17 cellular contexts compared by ENCODE assay signal in genomic region chrX:13165747-13166146, GRCh38.
DNase-seq lines count a peak whose midpoint lies in the region; ATAC-seq, FAIRE-seq and TF ChIP-seq lines count a peak whose summit lies in the region.
"Had no signal": no experiment of that assay in that cellular context is flagged by ENCODE, and none has a peak within 500 bp of the region (broad histone marks: within the 10 kb centered on the region; RNA-seq: fewer than 3 reads in every experiment).

No MANE protein-coding gene starts in this region.

- peak overlapping the region; percentile 9 for H3K9ac ChIP-seq in endothelial cell of umbilical vein (replicated peaks; ENCODE audit: extremely low read depth, insufficient read depth, low read length)

- ATAC-seq in heart right ventricle, result no peak
- ATAC-seq in GM21737 (IDR thresholded peaks at IDR 0.05; ENCODE audit: unreplicated experiment), result no peak
- no peak for ATAC-seq in HG02759 (IDR thresholded peaks at IDR 0.05; ENCODE audit: unreplicated experiment)
- ATAC-seq: body of pancreas, natural killer cell had no signal

- H3K9me3 Mint-ChIP-seq in activated naive CD8-positive, alpha-beta T cell treated with anti-CD3 and anti-CD28 coated beads for 36 hours, result peaks cover 7% of the 10 kb centered on the region
- H3K9me3 Mint-ChIP-seq: natural killer cell had no signal

- CTCF ChIA-PET in endothelial cell of umbilical vein (lab: Charles Lee), result interaction anchor here (1.1 to 1.4 kb wide), 3 partner anchors 14 to 219 kb away, joined by 3 to 5 read pairs (median 3); no protein-coding TSS in a partner anchor

- H3K79me2 ChIP-seq in endothelial cell of umbilical vein (ENCODE audit: control insufficient read depth, insufficient read depth, low read length), result no peaks in the 10 kb centered on the region

- H3K4me2 ChIP-seq in endothelial cell of umbilical vein (ENCODE audit: insufficient read depth, low read length), result no peak overlapping the region

- H3K4me3 ChIP-seq in heart right ventricle, result no peak overlapping the region
- H3K4me3 ChIP-seq in endothelial cell of umbilical vein (replicated peaks in 1 of 3; ENCODE audit: insufficient read depth in 1 of 3, low read depth in 1 of 3, low read length in 3 of 3), result no peak overlapping the region
- no peak overlapping the region for H3K4me3 ChIP-seq in uterus
- H3K4me3 ChIP-seq: body of pancreas, thyroid gland had no signal

- FAIRE-seq in endothelial cell of umbilical vein (lab: Jason Lieb, UNC), result no peak

- no peaks in the 10 kb centered on the region for H3K9me1 ChIP-seq in endothelial cell of umbilical vein (replicated peaks; ENCODE audit: control insufficient read depth, extremely low read depth, insufficient read depth, low read length)

- dilution Hi-C loops in endothelial cell of umbilical vein (cut with MboI; ENCODE audit: extremely low pct_ligation_motif_present, low sequenced_read_pairs), result no loop called here

- peaks cover 14% of the 10 kb centered on the region for H3K4me1 Mint-ChIP-seq in activated naive CD8-positive, alpha-beta T cell treated with anti-CD3 and anti-CD28 coated beads for 36 hours

- peaks cover 7% of the 10 kb centered on the region for H3K36me3 Mint-ChIP-seq in activated naive CD8-positive, alpha-beta T cell treated with anti-CD3 and anti-CD28 coated beads for 36 hours
- H3K36me3 Mint-ChIP-seq: natural killer cell had no signal

- H3K27ac Mint-ChIP-seq in activated naive CD8-positive, alpha-beta T cell treated with anti-CD3 and anti-CD28 coated beads for 36 hours, result no peak overlapping the region
- H3K27ac Mint-ChIP-seq: B cell had no signal

- H2AFZ ChIP-seq in endothelial cell of umbilical vein (ENCODE audit: low read depth, low read length), result peak overlapping the region; percentile 59

- BruUV-seq in endothelial cell of umbilical vein (replicated peaks; lab: Mats Ljungman, UMichigan), result no TSS peak

- no peaks in the 10 kb centered on the region for H3K27me3 Mint-ChIP-seq in activated naive CD8-positive, alpha-beta T cell treated with anti-CD3 and anti-CD28 coated beads for 36 hours
- H3K27me3 Mint-ChIP-seq: B cell had no signal

- TF ChIP-seq POLR2A in endothelial cell of umbilical vein (IDR thresholded peaks at IDR 0.05; ENCODE audit: low read depth, low read length) (no peak), uterus (IDR thresholded peaks at IDR 0.05) (no peak)

- TF ChIP-seq CTCF in heart right ventricle (IDR thresholded peaks at IDR 0.05) (no peak), endothelial cell of umbilical vein (IDR thresholded peaks at IDR 0.05; ENCODE audit: extremely low read depth in 1 of 2, insufficient read depth in 1 of 2, low read depth in 1 of 2, low read length in 2 of 2) (no peak), uterus (IDR thresholded peaks at IDR 0.05) (no peak)

- WGBS in heart right ventricle, 2 donors, result 77 to 81% methylated on average over 3 of the region's 3 CpGs

- H3K36me3 ChIP-seq in heart right ventricle (no peaks in the 10 kb centered on the region), endothelial cell of umbilical vein (ENCODE audit: control insufficient read depth in 2 of 2, extremely low read depth in 1 of 2, insufficient read depth in 2 of 2, low read length in 2 of 2) (no peaks in the 10 kb centered on the region), uterus (no peaks in the 10 kb centered on the region)
- H3K36me3 ChIP-seq: thyroid gland, WERI-Rb-1 had no signal

- no peaks in the 10 kb centered on the region for H3K9me3 ChIP-seq in heart right ventricle
- no peaks in the 10 kb centered on the region for H3K9me3 ChIP-seq in endothelial cell of umbilical vein (replicated peaks; ENCODE audit: control insufficient read depth, insufficient read depth, low read length)
- no peaks in the 10 kb centered on the region for H3K9me3 ChIP-seq in uterus
- H3K9me3 ChIP-seq: body of pancreas, thyroid gland had no signal

- no peaks in the 10 kb centered on the region for H4K20me1 ChIP-seq in endothelial cell of umbilical vein (replicated peaks; ENCODE audit: control insufficient read depth, extremely low read depth, insufficient read depth, low read length)

- DNase-seq in heart right ventricle (no peak), cardiac septum (ENCODE audit: low spot score) (no peak), NCI-H345 (lab: John Stamatoyannopoulos, UW) (peak; percentile 78), endothelial cell of umbilical vein (ENCODE audit: low read depth, low spot score) (peak; percentile 58), uterus (no peak)
- no peak for DNase-seq in activated naive CD8-positive, alpha-beta T cell treated with anti-CD3 and anti-CD28 coated beads for 36 hours
- DNase-seq: activated naive CD4-positive, alpha-beta T cell treated with Interleukin-2 at 50 U/mL for 16 hours; body of pancreas; dorsolateral prefrontal cortex; natural killer cell; NCI-H2227 treated with DMSO at 0.1 percent for 48 hours; retina; thyroid gland; WERI-Rb-1 had no signal

- intact Hi-C loops in heart right ventricle (cut with DNase I), result loop anchor here in 3 of 10 donors (5.0 to 10.0 kb wide), 4 partner anchors 49 to 191 kb away; partner anchors contain the start of gene TMSB4X (in 1 of the 3)
- intact Hi-C loops in cardiac septum (cut with DNase I), result loop anchor here (10.0 kb wide), 1 partner anchor 319 kb away; no protein-coding TSS in a partner anchor
- intact Hi-C loops in endothelial cell of umbilical vein (cut with micrococcal nuclease), result no loop called here
- intact Hi-C loops in uterus (cut with DNase I; ENCODE audit: low total_unique reads), result no loop called here

- H3K4me1 ChIP-seq in heart right ventricle (peaks cover 2 to 63% (median 17%) of the 10 kb centered on the region in 9 donors), endothelial cell of umbilical vein (ENCODE audit: control insufficient read depth, extremely low read depth, insufficient read depth, low read length) (peaks cover 42% of the 10 kb centered on the region), uterus (no peaks in the 10 kb centered on the region)

- peaks cover 0 to 22% (median 0%) of the 10 kb centered on the region in 7 donors for H3K27me3 ChIP-seq in heart right ventricle
- H3K27me3 ChIP-seq in endothelial cell of umbilical vein (ENCODE audit: control insufficient read depth in 2 of 2, insufficient read depth in 2 of 2, low read length in 2 of 2), result no peaks in the 10 kb centered on the region
- no peaks in the 10 kb centered on the region for H3K27me3 ChIP-seq in uterus
- H3K27me3 ChIP-seq: body of pancreas, thyroid gland had no signal

- H3K27ac ChIP-seq in heart right ventricle (peak overlapping the region in 9 of 10 donors; percentile 1 to 88 (median 74)), endothelial cell of umbilical vein (ENCODE audit: insufficient read depth, low read depth, low read length) (peak overlapping the region; percentile 41), uterus (peak overlapping the region; percentile 50 to 75)
- H3K27ac ChIP-seq: WERI-Rb-1 had no signal

- POLR2A ChIA-PET in endothelial cell of umbilical vein (lab: Charles Lee), result no interaction called here

- H3K4me3 Mint-ChIP-seq in activated naive CD8-positive, alpha-beta T cell treated with anti-CD3 and anti-CD28 coated beads for 36 hours, result no peak overlapping the region
- H3K4me3 Mint-ChIP-seq: B cell, natural killer cell had no signal

TF ChIP-seq in endothelial cell of umbilical vein, 7 proteins besides CTCF, POLR2A, EP300 and RAD21:
- no peak for TF ChIP-seq FOS (IDR thresholded peaks at IDR 0.05; ENCODE audit: borderline replicate concordance, insufficient read depth, low read length)
- TF ChIP-seq JUN (IDR thresholded peaks at IDR 0.05; ENCODE audit: borderline replicate concordance, insufficient read depth, insufficient read length, low read depth), result no peak
- no peak for TF ChIP-seq EZH2 (IDR thresholded peaks at IDR 0.05; ENCODE audit: borderline replicate concordance, low read depth, low read length, severe bottlenecking)
- TF ChIP-seq MAX (IDR thresholded peaks at IDR 0.05; ENCODE audit: insufficient read depth, insufficient read length), result no peak
- no peak for TF ChIP-seq GATA2 (IDR thresholded peaks at IDR 0.05; ENCODE audit: insufficient read depth, insufficient read length, low read depth, low read length)
- TF ChIP-seq MYC (IDR thresholded peaks at IDR 0.05; ENCODE audit: low read depth, low read length), result no peak
- no peak for TF ChIP-seq POLR2AphosphoS5 (IDR thresholded peaks at IDR 0.05; ENCODE audit: insufficient read depth, low read depth, low read length)

Comparison
In these comparisons a context has a peak if more than half of its experiments do, and no peak if none do; other contexts are left out.
1. DNase-seq: peak in NCI-H345 (single experiment) and endothelial cell of umbilical vein (single experiment); none in heart right ventricle (0 of 2), cardiac septum (single experiment), uterus (0 of 2) and activated naive CD8-positive, alpha-beta T cell treated with anti-CD3 and anti-CD28 coated beads for 36 hours (single experiment).
2. Peak in every context shown above with its lines, with median percentiles within 50 percentile points of each other: H3K27ac ChIP-seq.